ENCODE assay signal across 10 cellular contexts in the genomic region with DNA sequence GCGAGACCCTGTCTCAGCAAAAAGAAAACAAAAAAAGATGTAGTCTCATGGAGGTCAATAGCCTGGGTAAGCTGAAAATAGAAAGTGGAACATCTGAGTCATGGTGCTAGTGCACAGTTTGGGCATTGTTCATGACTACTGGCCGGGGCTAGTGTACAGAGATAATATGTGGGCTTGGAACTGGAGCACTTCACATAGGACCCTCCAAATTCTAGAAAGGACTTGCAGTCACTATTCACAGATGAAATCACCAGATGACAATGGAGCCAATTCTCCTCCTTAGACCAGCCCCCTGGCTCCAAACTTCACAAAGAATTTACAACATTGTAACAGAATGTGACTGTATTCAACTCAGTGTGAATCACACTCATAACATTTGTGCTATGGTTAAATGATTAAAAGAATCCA.
DNase-seq lines count a peak whose midpoint lies in the region; ATAC-seq and TF ChIP-seq lines count a peak whose summit lies in the region.
"Had no signal": no experiment of that assay in that cellular context is flagged by ENCODE, and none has a peak within 500 bp of the region (broad histone marks: within the 10 kb centered on the region; RNA-seq: fewer than 3 reads in every experiment).

No MANE protein-coding gene starts in this region.

- no peak overlapping the region for H3K9ac ChIP-seq in BLaER1 treated with 17β-estradiol and CSF1 and Interleukin-3, amounts not matched to agents 10 nM and 100 nM

- H3K4me2 ChIP-seq in BLaER1 treated with 17β-estradiol and CSF1 and Interleukin-3, amounts not matched to agents 10 nM and 100 nM, result peak overlapping the region in 10 of 11 experiments; percentile 16 to 47 (median 31); a peak in 16 of 22 replicates

- TF ChIP-seq CTCF in RWPE2 (IDR thresholded peaks at IDR 0.05; ENCODE audit: poor library complexity, severe bottlenecking), result no peak

- DNase-seq in H4 (ENCODE audit: low spot score) (peak; percentile 25), RWPE2 (ENCODE audit: low spot score) (no peak), hepatic stellate cell (ENCODE audit: low spot score) (peak; percentile 24), NCI-H1436 (lab: John Stamatoyannopoulos, UW) (no peak)
- DNase-seq in activated CD4-positive, alpha-beta T cell treated with anti-CD3 and anti-CD28 coated beads, Interleukin-2, amount 50 U/mL, for 4 hours, result no peak
- no peak for DNase-seq in stimulated activated CD4-positive, alpha-beta T cell treated with anti-CD3 and anti-CD28 coated beads, Interleukin-2, amount 100 ng/mL, for 48 hours
- DNase-seq: activated CD8-positive, alpha-beta memory T cell treated with anti-CD3 and anti-CD28 coated beads, Interleukin-2, amount 50 U/mL, for 48 hours; nephron progenitor cell had no signal

- H4K20me1 ChIP-seq in BLaER1 treated with 17β-estradiol and CSF1 and Interleukin-3, amounts not matched to agents 10 nM and 100 nM, result no peaks in the 10 kb centered on the region

- H3K9me3 ChIP-seq in BLaER1 treated with 17β-estradiol and CSF1 and Interleukin-3, amounts not matched to agents 10 nM and 100 nM (replicated peaks in 1 of 11), result peaks cover 9 to 35% (median 14%) of the 10 kb centered on the region in 11 experiments; a peak in 17 of 22 replicates
- H3K9me3 ChIP-seq in RWPE2 (ENCODE audit: severe bottlenecking), result peaks cover 2% of the 10 kb centered on the region

- H3K36me3 ChIP-seq in BLaER1 treated with 17β-estradiol and CSF1 and Interleukin-3, amounts not matched to agents 10 nM and 100 nM, result no peaks in the 10 kb centered on the region
- no peaks in the 10 kb centered on the region for H3K36me3 ChIP-seq in RWPE2 (ENCODE audit: low read depth)

- no peaks in the 10 kb centered on the region for H3K27me3 ChIP-seq in BLaER1 treated with 17β-estradiol and CSF1 and Interleukin-3, amounts not matched to agents 10 nM and 100 nM
- no peaks in the 10 kb centered on the region for H3K27me3 ChIP-seq in RWPE2 (ENCODE audit: insufficient read depth, poor library complexity, severe bottlenecking)

- no peak overlapping the region for H3K27ac ChIP-seq in BLaER1 treated with 17β-estradiol and CSF1 and Interleukin-3, amounts not matched to agents 10 nM and 100 nM
- H3K27ac ChIP-seq in RWPE2 (ENCODE audit: poor library complexity, severe bottlenecking), result no peak overlapping the region

- no peak overlapping the region for H3K4me3 ChIP-seq in BLaER1 treated with 17β-estradiol and CSF1 and Interleukin-3, amounts not matched to agents 10 nM and 100 nM
- H3K4me3 ChIP-seq in RWPE2 (ENCODE audit: severe bottlenecking), result no peak overlapping the region

- ATAC-seq in RWPE2 (ENCODE audit: low read depth) (peak; percentile 27; the same call in 1 of the 3 replicates), GM19467 (IDR thresholded peaks at IDR 0.05; ENCODE audit: unreplicated experiment) (no peak)

- peaks cover 8 to 32% (median 20%) of the 10 kb centered on the region in 10 experiments; a peak in 18 of 20 replicates for H3K4me1 ChIP-seq in BLaER1 treated with 17β-estradiol and CSF1 and Interleukin-3, amounts not matched to agents 10 nM and 100 nM
- H3K4me1 ChIP-seq in RWPE2 (ENCODE audit: insufficient read depth, poor library complexity, severe bottlenecking), result no peaks in the 10 kb centered on the region

Comparison
In these comparisons a context has a peak if more than half of its experiments do, and no peak if none do; other contexts are left out.
1. DNase-seq: peak in H4 (single experiment) and hepatic stellate cell (single experiment); none in RWPE2 (single experiment), activated CD4-positive, alpha-beta T cell treated with anti-CD3 and anti-CD28 coated beads, Interleukin-2, amount 50 U/mL, for 4 hours (0 of 2), NCI-H1436 (single experiment) and stimulated activated CD4-positive, alpha-beta T cell treated with anti-CD3 and anti-CD28 coated beads, Interleukin-2, amount 100 ng/mL, for 48 hours (0 of 2).